In genomic region chr5:157941616-157942015, GRCh38 we compare ENCODE assay signal across 26 cellular contexts.
"Had no signal": no experiment of that assay in that cellular context is flagged by ENCODE, and none has a peak within 500 bp of the region (broad histone marks: within the 10 kb centered on the region; RNA-seq: fewer than 3 reads in every experiment).

No MANE protein-coding gene starts in this region.

- H3K4me3 ChIP-seq: cardiac muscle cell, SJCRH30 had no signal

- DNase-seq: activated CD4-positive, alpha-beta T cell treated with anti-CD3 and anti-CD28 coated beads for 48 hours; activated CD4-positive, alpha-beta T cell treated with anti-CD3 and anti-CD28 coated beads, Interleukin-2, amount 50 U/mL, for 4 hours; activated CD4-positive, CD25-positive, alpha-beta regulatory T cell treated with anti-CD3 and anti-CD28 coated beads, Interleukin-2, amount 50 U/mL, for 72 hours; activated CD8-positive, alpha-beta memory T cell treated with anti-CD3 and anti-CD28 coated beads, Interleukin-2, amount 50 U/mL, for 48 hours; activated CD8-positive, alpha-beta T cell treated with anti-CD3 and anti-CD28 coated beads, Interleukin-2, amount 10 ng/mL, durations not matched to agents 7 days and 5 days; activated effector memory CD4-positive, alpha-beta T cell treated with Interleukin-2 at 50 U/mL for 16 hours; activated naive CD4-positive, alpha-beta T cell; activated naive CD8-positive, alpha-beta T cell treated with anti-CD3 and anti-CD28 coated beads, Interleukin-2, amount 50 U/mL, for 24 hours; activated T-cell treated with anti-CD3 and anti-CD28 coated beads, Interleukin-2, amount 50 U/mL, for 1 hour; brain microvascular endothelial cell; Kasumi-1; NCI-H1048; NCI-H146; NCI-H1930; NCI-H2171; NCI-H2227 treated with DMSO at 0.1 percent for 48 hours; NCI-H526; NCI-H82; Right ventricle myocardium superior; RPMI8226; SJCRH30 had no signal

- H3K9me3 ChIP-seq: SJCRH30 had no signal

- ATAC-seq: activated CD8-positive, alpha-beta T cell treated with anti-CD3 and anti-CD28 coated beads, Interleukin-2, amount 10 ng/mL, durations not matched to agents 7 days and 5 days; activated naive CD4-positive, alpha-beta T cell treated with anti-CD3 and anti-CD28 coated beads, Interleukin-2, amount 50 U/mL, for 72 hours; activated naive CD8-positive, alpha-beta T cell treated with anti-CD3 and anti-CD28 coated beads, Interleukin-2, amount 50 U/mL, for 24 hours; Panc1; SK-N-SH treated with all-trans-retinoic acid at 6 μM for 48 hours had no signal

- H3K27ac ChIP-seq: brain microvascular endothelial cell, cardiac muscle cell, SJCRH30 had no signal

- H3K4me1 Mint-ChIP-seq: activated naive CD8-positive, alpha-beta T cell treated with anti-CD3 and anti-CD28 coated beads, Interleukin-2, amount 50 U/mL, for 24 hours had no signal

- H3K36me3 ChIP-seq: brain microvascular endothelial cell, cardiac muscle cell, SJCRH30 had no signal

- H3K4me3 Mint-ChIP-seq: activated CD8-positive, alpha-beta T cell treated with anti-CD3 and anti-CD28 coated beads, Interleukin-2, amount 10 ng/mL, durations not matched to agents 7 days and 5 days; activated naive CD8-positive, alpha-beta T cell treated with anti-CD3 and anti-CD28 coated beads, Interleukin-2, amount 50 U/mL, for 24 hours; T-helper 1 cell treated with Interleukin-12 subunit alpha and Interleukin-12 subunit beta and Interleukin-4 antibody, amounts not matched to agents 30 μg/mL and 1 μg/mL, for 36 hours had no signal

- H3K27ac Mint-ChIP-seq: activated CD8-positive, alpha-beta T cell treated with anti-CD3 and anti-CD28 coated beads, Interleukin-2, amount 10 ng/mL, durations not matched to agents 7 days and 5 days; activated naive CD4-positive, alpha-beta T cell treated with anti-CD3 and anti-CD28 coated beads, Interleukin-2, amount 50 U/mL, for 72 hours; activated naive CD8-positive, alpha-beta T cell treated with anti-CD3 and anti-CD28 coated beads, Interleukin-2, amount 50 U/mL, for 24 hours; T-helper 1 cell treated with Interleukin-12 subunit alpha and Interleukin-12 subunit beta and Interleukin-4 antibody, amounts not matched to agents 30 μg/mL and 1 μg/mL, for 36 hours had no signal

- H3K9me3 Mint-ChIP-seq: activated naive CD4-positive, alpha-beta T cell treated with anti-CD3 and anti-CD28 coated beads, Interleukin-2, amount 50 U/mL, for 72 hours; activated naive CD8-positive, alpha-beta T cell treated with anti-CD3 and anti-CD28 coated beads, Interleukin-2, amount 50 U/mL, for 24 hours had no signal

- H3K36me3 Mint-ChIP-seq: activated naive CD4-positive, alpha-beta T cell treated with anti-CD3 and anti-CD28 coated beads, Interleukin-2, amount 50 U/mL, for 72 hours had no signal

- H3K27me3 Mint-ChIP-seq: activated naive CD8-positive, alpha-beta T cell treated with anti-CD3 and anti-CD28 coated beads, Interleukin-2, amount 50 U/mL, for 24 hours had no signal

- H3K27me3 ChIP-seq: brain microvascular endothelial cell, cardiac muscle cell, SJCRH30 had no signal
